In the genomic region with DNA sequence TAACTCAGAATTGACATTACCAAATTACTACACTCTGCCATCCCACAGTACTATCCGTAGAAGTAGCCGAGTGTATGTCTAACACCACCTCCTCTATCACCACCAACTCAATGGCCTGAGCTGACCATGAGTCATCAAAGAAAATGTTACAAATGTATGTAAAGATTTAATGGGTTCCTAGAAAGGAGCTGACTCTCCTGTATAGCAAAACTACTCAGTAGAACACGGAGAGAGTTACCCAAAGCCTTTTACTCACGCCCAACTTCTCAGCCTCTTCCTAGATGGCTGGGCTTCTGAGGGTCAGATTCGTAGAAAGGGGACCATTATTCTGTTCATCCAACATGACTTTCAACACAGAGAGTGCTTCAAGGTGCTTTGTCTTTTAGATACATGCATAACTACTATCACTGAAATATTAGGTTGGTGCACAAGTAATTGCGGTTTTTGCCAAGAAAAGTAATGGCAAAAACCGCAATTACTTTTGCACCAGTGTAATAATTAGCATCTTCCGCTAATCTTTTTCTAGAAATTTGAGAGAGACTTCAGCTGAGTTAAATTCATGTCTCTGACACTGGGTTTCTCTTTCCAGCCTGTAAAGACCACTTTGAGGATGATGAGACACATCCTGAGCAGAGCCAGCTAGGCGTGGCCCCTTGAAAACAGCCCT, we compare ENCODE assay signal across 21 cellular contexts. TPM values are rescaled to one million over a fixed set of nuclear protein-coding genes. Genes with fewer than 3 reads are reported as not detected.
DNase-seq lines count a peak whose midpoint lies in the region; ATAC-seq and TF ChIP-seq lines count a peak whose summit lies in the region.
"Had no signal": no experiment of that assay in that cellular context is flagged by ENCODE, and none has a peak within 500 bp of the region (broad histone marks: within the 10 kb centered on the region; RNA-seq: fewer than 3 reads in every experiment).

No MANE protein-coding gene starts in this region.

- no peak overlapping the region for H2AFZ ChIP-seq in mesenchymal stem cell (ENCODE audit: low read depth, low read length)

- DNase-seq in EH (ENCODE audit: low read depth) (peak; percentile 52), NCI-H460 (ENCODE audit: extremely low read depth, low read depth) (peak; percentile 48), brain microvascular endothelial cell (peak; percentile 45), mesenchymal stem cell (peak; percentile 47), NCI-H187 treated with DMSO at 0.1 percent for 48 hours (lab: John Stamatoyannopoulos, UW) (no peak), stomach (no peak), retina (no peak)
- DNase-seq: activated CD4-positive, alpha-beta T cell treated with anti-CD3 and anti-CD28 coated beads, Interleukin-2, amount 50 U/mL, for 48 hours; activated T-cell treated with anti-CD3 and anti-CD28 coated beads for 4 hours; effector memory CD4-positive, alpha-beta T cell; H9; heart left ventricle; MM.1S; NCI-H1694; NCI-H446; stimulated activated naive CD4-positive, alpha-beta T cell; T-helper 17 cell; thyroid gland had no signal

- peak overlapping the region in 1 of 2 experiments; percentile 37 for H3K18ac ChIP-seq in mesenchymal stem cell (ENCODE audit: low read depth in 1 of 2, low read length in 2 of 2)

- no peak overlapping the region for H2BK5ac ChIP-seq in mesenchymal stem cell (ENCODE audit: low read depth, low read length, poor library complexity, severe bottlenecking)

- H3K4me3 ChIP-seq in brain microvascular endothelial cell (ENCODE audit: low read depth, low read length) (no peak overlapping the region), mesenchymal stem cell (ENCODE audit: insufficient read depth in 1 of 2, low read depth in 1 of 2, low read length in 2 of 2) (no peak overlapping the region), stomach (no peak overlapping the region)
- H3K4me3 ChIP-seq: heart left ventricle, thyroid gland had no signal

- TF ChIP-seq CTCF in brain microvascular endothelial cell (IDR thresholded peaks at IDR 0.05; ENCODE audit: low read depth, low read length, missing control alignments) (no peak), stomach (IDR thresholded peaks at IDR 0.05) (no peak)

- H3K14ac ChIP-seq in mesenchymal stem cell (ENCODE audit: low read length in 2 of 2) = no peak overlapping the region

- no peak overlapping the region for H4K91ac ChIP-seq in mesenchymal stem cell (ENCODE audit: low read length)

- H3K27me3 ChIP-seq in brain microvascular endothelial cell (replicated peaks) (no peaks in the 10 kb centered on the region), mesenchymal stem cell (ENCODE audit: control insufficient read depth in 1 of 2, insufficient read depth in 1 of 2, low read length in 2 of 2) (peaks cover 4 to 20% of the 10 kb centered on the region in 2 experiments), stomach (peaks cover 0 to 6% (median 0%) of the 10 kb centered on the region in 3 donors)
- H3K27me3 ChIP-seq: heart left ventricle, thyroid gland had no signal

- H4K8ac ChIP-seq in mesenchymal stem cell (ENCODE audit: low read length) = no peak overlapping the region

- H3K4me2 ChIP-seq in mesenchymal stem cell (ENCODE audit: low read length, poor library complexity, severe bottlenecking) = no peak overlapping the region

- H3K9me3 ChIP-seq in mesenchymal stem cell (ENCODE audit: control insufficient read depth, low read length) (no peaks in the 10 kb centered on the region), stomach (no peaks in the 10 kb centered on the region)
- H3K9me3 ChIP-seq: heart left ventricle, thyroid gland had no signal

- no peak overlapping the region for H3K9ac ChIP-seq in mesenchymal stem cell (ENCODE audit: low read length)

- H3K79me1 ChIP-seq in mesenchymal stem cell (replicated peaks; ENCODE audit: low read length, poor library complexity, severe bottlenecking) = no peaks in the 10 kb centered on the region

- no peak for TF ChIP-seq EP300 in stomach (IDR thresholded peaks at IDR 0.05)

- peaks cover 5% of the 10 kb centered on the region for H3K4me1 ChIP-seq in mesenchymal stem cell (ENCODE audit: control insufficient read depth, insufficient read depth, low read depth, low read length)
- peaks cover 9 to 21% (median 11%) of the 10 kb centered on the region in 4 donors for H3K4me1 ChIP-seq in stomach

- no peak for ATAC-seq in HG03280 (IDR thresholded peaks at IDR 0.05; ENCODE audit: unreplicated experiment)
- ATAC-seq: sciatic nerve, T-helper 17 cell had no signal

- intact Hi-C loops in stomach (cut with DNase I; ENCODE audit: low total_unique reads) = no loop called here

- 56% methylated on average over 8 of the region's 9 CpGs for WGBS in mesenchymal stem cell
- WGBS in stomach, 5 donors = 81 to 88% (median 86%) methylated on average over 9 of the region's 9 CpGs

- H2BK120ac ChIP-seq in mesenchymal stem cell (ENCODE audit: low read depth, low read length) = no peak overlapping the region

- in situ Hi-C loops in brain microvascular endothelial cell (cut with HindIII; ENCODE audit: low pct_ligation_motif_present, low sequenced_read_pairs) = no loop called here

- H3K4ac ChIP-seq in mesenchymal stem cell (ENCODE audit: low read depth in 1 of 2, low read length in 2 of 2) = no peak overlapping the region

- H2BK15ac ChIP-seq in mesenchymal stem cell (ENCODE audit: low read depth, poor library complexity, severe bottlenecking) = no peak overlapping the region

- H3K36me3 ChIP-seq in brain microvascular endothelial cell (replicated peaks) (no peaks in the 10 kb centered on the region), mesenchymal stem cell (ENCODE audit: control insufficient read depth in 1 of 2, insufficient read depth in 2 of 2, low read depth in 1 of 2, low read length in 2 of 2) (no peaks in the 10 kb centered on the region), stomach (no peaks in the 10 kb centered on the region)
- H3K36me3 ChIP-seq: heart left ventricle, thyroid gland had no signal

- no peak overlapping the region for H2BK12ac ChIP-seq in mesenchymal stem cell (ENCODE audit: low read length in 2 of 2)

- H2AK5ac ChIP-seq in mesenchymal stem cell (ENCODE audit: low read length, severe bottlenecking) = no peak overlapping the region

- no peak overlapping the region for H3K23ac ChIP-seq in mesenchymal stem cell (ENCODE audit: low read length in 2 of 2)

- TF ChIP-seq POLR2A in stomach (IDR thresholded peaks at IDR 0.05) = no peak

- H3K27ac ChIP-seq in brain microvascular endothelial cell = no peak overlapping the region
- no peak overlapping the region for H3K27ac ChIP-seq in mesenchymal stem cell (ENCODE audit: low read length, poor library complexity, severe bottlenecking)
- H3K27ac ChIP-seq in stomach = no peak overlapping the region

RNA-seq across cellular contexts. Expression of gene NANOS1, which starts 24.0 kb away (rescaled TPM):
- total RNA-seq in NCI-H460 (2014; rRNA removed; shearing (Covaris generic)) = 1.6 and 1.8 TPM in 2 replicates
- 0.31 and 6.5 TPM in 2 replicates for polyA plus RNA-seq in NCI-H460 (2014; cell fraction: nucleus; rRNA removed)
- 0.83 TPM for polyA plus RNA-seq in mesenchymal stem cell (2013, experiment 1 of 2)
- polyA plus RNA-seq in mesenchymal stem cell (2013, experiment 2 of 2) = 0.82 TPM
- total RNA-seq in stomach = 10 to 100 TPM in 1 of 5 donors, 1 to 10 TPM in 3, under 1 TPM in 1; under 0.01 to 16.1 (median 5.1) TPM
- 1 to 10 TPM; 1.5 to 5.8 (median 2.2) TPM for polyA plus RNA-seq in stomach
- polyA plus RNA-seq: IgD-negative memory B cell had no signal

Comparison
In these comparisons a context has a peak if more than half of its experiments do, and no peak if none do; other contexts are left out.
1. DNase-seq: peak in EH (single experiment), NCI-H460 (single experiment), brain microvascular endothelial cell (single experiment) and mesenchymal stem cell (single experiment); none in NCI-H187 treated with DMSO at 0.1 percent for 48 hours (single experiment), stomach (single experiment) and retina (single experiment).